20 cellular contexts compared by ENCODE assay signal in the genomic region with DNA sequence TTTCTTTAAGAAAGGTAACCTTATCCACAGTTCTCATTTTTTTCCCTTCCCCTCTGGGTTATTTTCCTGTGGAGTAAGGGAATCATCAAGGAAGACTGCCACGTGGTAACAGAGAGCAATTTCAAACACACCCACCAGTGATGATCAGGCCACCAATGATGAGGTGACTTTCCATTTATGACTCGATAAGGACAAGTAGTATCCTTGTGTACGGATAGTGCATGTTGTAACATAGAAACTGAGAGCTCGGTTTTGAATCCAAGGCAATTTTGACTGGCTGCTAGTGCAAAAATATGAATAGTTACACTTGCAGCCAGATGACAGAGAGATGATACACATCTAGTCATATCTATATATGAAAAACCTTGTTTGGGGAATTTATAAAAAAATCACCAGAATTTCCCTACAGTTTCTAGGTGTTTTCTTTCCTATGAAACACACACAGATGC.
DNase-seq lines count a peak whose midpoint lies in the region; ATAC-seq, FAIRE-seq and TF ChIP-seq lines count a peak whose summit lies in the region.
"Had no signal": no experiment of that assay in that cellular context is flagged by ENCODE, and none has a peak within 500 bp of the region (broad histone marks: within the 10 kb centered on the region; RNA-seq: fewer than 3 reads in every experiment).

No MANE protein-coding gene starts in this region.

- H3K36me3 ChIP-seq in bronchial epithelial cell (ENCODE audit: control insufficient read depth, insufficient read depth, low read length) = no peaks in the 10 kb centered on the region
- no peaks in the 10 kb centered on the region for H3K36me3 ChIP-seq in neuronal stem cell (replicated peaks in 1 of 2; ENCODE audit: control insufficient read depth in 2 of 2, insufficient read depth in 2 of 2, low read length in 2 of 2)
- no peaks in the 10 kb centered on the region for H3K36me3 ChIP-seq in kidney (ENCODE audit: control insufficient read depth in 1 of 2, insufficient read depth in 2 of 2, low read length in 2 of 2)
- H3K36me3 ChIP-seq: BE2C, ovary had no signal

- no peaks in the 10 kb centered on the region for H3K4me1 Mint-ChIP-seq in stimulated activated naive CD8-positive, alpha-beta T cell treated with anti-CD3 and anti-CD28 coated beads, Interleukin-15, amount 100 ng/mL, for 72 hours
- H3K4me1 Mint-ChIP-seq: central memory CD8-positive, alpha-beta T cell; endodermal cell had no signal

- intact Hi-C loops in kidney (cut with DNase I) = no loop called here

- no peak overlapping the region for H2BK5ac ChIP-seq in neuronal stem cell (ENCODE audit: low read length)

- H3K9me3 ChIP-seq in neuronal stem cell (replicated peaks in 1 of 2; ENCODE audit: control insufficient read depth in 2 of 2, insufficient read depth in 1 of 2, low read depth in 1 of 2, low read length in 2 of 2) (no peaks in the 10 kb centered on the region), kidney (ENCODE audit: control insufficient read depth in 1 of 2, low read length in 2 of 2) (no peaks in the 10 kb centered on the region)
- H3K9me3 ChIP-seq: BE2C, ovary had no signal

- no peak overlapping the region for H3K4ac ChIP-seq in neuronal stem cell (ENCODE audit: low read length)

- no peak overlapping the region for H3K4me3 ChIP-seq in bronchial epithelial cell (ENCODE audit: low read depth, low read length)
- no peak overlapping the region for H3K4me3 ChIP-seq in neuronal stem cell (ENCODE audit: low read length in 2 of 2)
- no peak overlapping the region for H3K4me3 ChIP-seq in kidney (ENCODE audit: low read length in 2 of 2)
- H3K4me3 ChIP-seq: ovary had no signal

- no peak overlapping the region for H3K9ac ChIP-seq in neuronal stem cell (ENCODE audit: low read depth, low read length, poor library complexity)
- H3K9ac ChIP-seq in kidney (ENCODE audit: low read length in 2 of 2) = no peak overlapping the region

- no peak overlapping the region for H3K27ac Mint-ChIP-seq in stimulated activated naive CD8-positive, alpha-beta T cell treated with anti-CD3 and anti-CD28 coated beads, Interleukin-15, amount 100 ng/mL, for 72 hours
- H3K27ac Mint-ChIP-seq: endodermal cell; T-helper 2 cell treated with Interferon-gamma antibody and Interleukin-4, amounts not matched to agents 5 μg/mL and 100 μg/mL, for 36 hours had no signal

- no peak overlapping the region for H4K8ac ChIP-seq in neuronal stem cell (ENCODE audit: low read depth, low read length)

- DNase-seq in bronchial epithelial cell (ENCODE audit: low read depth) (peak; percentile 79), neuronal stem cell (ENCODE audit: low spot score) (no peak), kidney (no peak)
- no peak for DNase-seq in stimulated activated naive CD8-positive, alpha-beta T cell treated with anti-CD3 and anti-CD28 coated beads, Interleukin-15, amount 100 ng/mL, for 72 hours
- DNase-seq: activated CD4-positive, alpha-beta T cell treated with anti-CD3 and anti-CD28 coated beads for 4 hours; activated naive CD4-positive, alpha-beta T cell treated with anti-CD3 and anti-CD28 coated beads, Interleukin-2, amount 50 U/mL, for 16 hours; BE2C; endodermal cell; NCI-H1092 treated with DMSO at 0.1 percent for 48 hours; NCI-H2171; ovary; SHP77 had no signal

- H3K23ac ChIP-seq in neuronal stem cell (ENCODE audit: low read depth, low read length, poor library complexity) = no peak overlapping the region

- WGBS in neuronal stem cell (ENCODE audit: extremely low coverage in 2 of 2, insufficient read length in 2 of 2, insufficient replicate concordance in 1 of 2), 2 donors = no CpG with 5 or more reads among the region's 4 CpGs

- H2BK12ac ChIP-seq in neuronal stem cell (ENCODE audit: low read length) = no peak overlapping the region

- no peak overlapping the region for H3K18ac ChIP-seq in neuronal stem cell (ENCODE audit: low read length)

- H2BK15ac ChIP-seq in neuronal stem cell (ENCODE audit: low read length) = no peak overlapping the region

- ATAC-seq in GM18868 (IDR thresholded peaks at IDR 0.05; ENCODE audit: unreplicated experiment) (peak; percentile 71), HG03342 (IDR thresholded peaks at IDR 0.05; ENCODE audit: unreplicated experiment) (peak; percentile 46), GM21825 (IDR thresholded peaks at IDR 0.05; ENCODE audit: unreplicated experiment) (no peak), HG02571 (IDR thresholded peaks at IDR 0.05; ENCODE audit: unreplicated experiment) (no peak)
- ATAC-seq in stimulated activated naive CD8-positive, alpha-beta T cell treated with anti-CD3 and anti-CD28 coated beads, Interleukin-15, amount 100 ng/mL, for 72 hours = no peak
- ATAC-seq: HepG2 had no signal

- H3K27me3 ChIP-seq in bronchial epithelial cell (ENCODE audit: control insufficient read depth, insufficient read depth, low read length) (no peaks in the 10 kb centered on the region), neuronal stem cell (ENCODE audit: control insufficient read depth in 3 of 3, insufficient read depth in 3 of 3, low read depth in 1 of 3, low read length in 3 of 3) (no peaks in the 10 kb centered on the region)
- H3K27me3 ChIP-seq: BE2C, ovary had no signal

- H3K27ac ChIP-seq in neuronal stem cell (replicated peaks; ENCODE audit: low read length) = no peak overlapping the region
- H3K27ac ChIP-seq in kidney (ENCODE audit: low read depth in 2 of 2, low read length in 2 of 2) = no peak overlapping the region
- H3K27ac ChIP-seq: ovary had no signal

- H3K4me3 Mint-ChIP-seq in stimulated activated naive CD8-positive, alpha-beta T cell treated with anti-CD3 and anti-CD28 coated beads, Interleukin-15, amount 100 ng/mL, for 72 hours = no peak overlapping the region
- H3K4me3 Mint-ChIP-seq: central memory CD8-positive, alpha-beta T cell; endodermal cell; T-helper 2 cell treated with Interferon-gamma antibody and Interleukin-4, amounts not matched to agents 5 μg/mL and 100 μg/mL, for 36 hours had no signal

- no peak overlapping the region for H2BK120ac ChIP-seq in neuronal stem cell (ENCODE audit: low read depth, low read length)

- no peak overlapping the region for H4K91ac ChIP-seq in neuronal stem cell (ENCODE audit: low read depth, low read length, poor library complexity)

- H3K9me3 Mint-ChIP-seq in stimulated activated naive CD8-positive, alpha-beta T cell treated with anti-CD3 and anti-CD28 coated beads, Interleukin-15, amount 100 ng/mL, for 72 hours = no peaks in the 10 kb centered on the region
- H3K9me3 Mint-ChIP-seq: endodermal cell; T-helper 2 cell treated with Interferon-gamma antibody and Interleukin-4, amounts not matched to agents 5 μg/mL and 100 μg/mL, for 36 hours had no signal

- H3K4me1 ChIP-seq in neuronal stem cell (ENCODE audit: control insufficient read depth in 2 of 2, insufficient read depth in 1 of 2, low read depth in 1 of 2, low read length in 2 of 2) (no peaks in the 10 kb centered on the region), kidney (ENCODE audit: control insufficient read depth in 1 of 2, insufficient read depth in 1 of 2, low read depth in 1 of 2, low read length in 2 of 2) (no peaks in the 10 kb centered on the region)
- H3K4me1 ChIP-seq: BE2C had no signal

- no peak overlapping the region for H3K4me2 ChIP-seq in neuronal stem cell (ENCODE audit: insufficient read depth, low read length, poor library complexity, severe bottlenecking)

- no peak overlapping the region for H3K14ac ChIP-seq in neuronal stem cell (ENCODE audit: low read length)

- no peak for FAIRE-seq in bronchial epithelial cell (lab: Jason Lieb, UNC)
- no peak for FAIRE-seq in kidney (lab: Jason Lieb, UNC)
- FAIRE-seq: HepG2, islet of Langerhans had no signal

- no peaks in the 10 kb centered on the region for H3K79me1 ChIP-seq in neuronal stem cell (ENCODE audit: low read depth, low read length)

- H2AK5ac ChIP-seq in neuronal stem cell (ENCODE audit: low read depth, low read length) = no peak overlapping the region

- H3K27me3 Mint-ChIP-seq in stimulated activated naive CD8-positive, alpha-beta T cell treated with anti-CD3 and anti-CD28 coated beads, Interleukin-15, amount 100 ng/mL, for 72 hours = no peaks in the 10 kb centered on the region
- H3K27me3 Mint-ChIP-seq: central memory CD8-positive, alpha-beta T cell had no signal

- TF ChIP-seq CTCF in bronchial epithelial cell (IDR thresholded peaks at IDR 0.05; ENCODE audit: insufficient read depth, low read length, severe bottlenecking) (no peak), kidney (IDR thresholded peaks at IDR 0.05; ENCODE audit: borderline replicate concordance, extremely low read depth, insufficient read depth) (no peak)

- H2AFZ ChIP-seq in neuronal stem cell (ENCODE audit: low read length) = peak overlapping the region; percentile 6

Comparison
In these comparisons a context has a peak if more than half of its experiments do, and no peak if none do; other contexts are left out.
1. ATAC-seq: peak in GM18868 (single experiment) and HG03342 (single experiment); none in GM21825 (single experiment), stimulated activated naive CD8-positive, alpha-beta T cell treated with anti-CD3 and anti-CD28 coated beads, Interleukin-15, amount 100 ng/mL, for 72 hours (single experiment) and HG02571 (single experiment).